13 cellular contexts compared by ENCODE assay signal in genomic region chr2:223995569-223995968, GRCh38. TPM values are rescaled to one million over a fixed set of nuclear protein-coding genes. Genes with fewer than 3 reads are reported as not detected.
DNase-seq lines count a peak whose midpoint lies in the region; ATAC-seq, FAIRE-seq and TF ChIP-seq lines count a peak whose summit lies in the region.
"Had no signal": no experiment of that assay in that cellular context is flagged by ENCODE, and none has a peak within 500 bp of the region (broad histone marks: within the 10 kb centered on the region; RNA-seq: fewer than 3 reads in every experiment).

No MANE protein-coding gene starts in this region.

- peak overlapping the region; percentile 43 for H3K9ac ChIP-seq in keratinocyte (ENCODE audit: control insufficient read depth, extremely low read depth, insufficient read depth, low read length)

- no peak overlapping the region for H3K4me2 ChIP-seq in keratinocyte (ENCODE audit: control insufficient read depth, extremely low read depth, insufficient read depth, low read depth, low read length)

- DNase-seq in DMS53 (lab: John Stamatoyannopoulos, UW) (peak; percentile 18), DMS53 treated with DMSO at 0.1 percent for 48 hours (lab: John Stamatoyannopoulos, UW; ENCODE audit: unreplicated experiment) (no peak), LHCN-M2 (ENCODE audit: low read depth) (peak; percentile 7), amniotic epithelial cell (ENCODE audit: low read depth) (peak; percentile 61), keratinocyte (ENCODE audit: low read depth, low spot score) (peak; percentile 60), KG1 (lab: John Stamatoyannopoulos, UW) (no peak)
- DNase-seq: H9, NCI-H1417 had no signal

- H3K27ac ChIP-seq in keratinocyte (ENCODE audit: control insufficient read depth, insufficient read depth, low read length) = peak overlapping the region; percentile 90
- H3K27ac ChIP-seq: 22Rv1, suprapubic skin had no signal

- H3K4me1 ChIP-seq in keratinocyte (ENCODE audit: control insufficient read depth, extremely low read depth, insufficient read depth, low read length) = peaks cover 12% of the 10 kb centered on the region
- H3K4me1 ChIP-seq: suprapubic skin had no signal

- no peaks in the 10 kb centered on the region for H3K79me2 ChIP-seq in keratinocyte (ENCODE audit: control insufficient read depth, insufficient read depth, low read length)

- no peaks in the 10 kb centered on the region for H3K9me1 ChIP-seq in keratinocyte (ENCODE audit: control insufficient read depth, extremely low read depth, insufficient read depth, low read length)

- peak; percentile 90 for FAIRE-seq in keratinocyte (lab: Jason Lieb, UNC)
- FAIRE-seq: endometrium had no signal

- H3K36me3 ChIP-seq in keratinocyte (ENCODE audit: control insufficient read depth in 2 of 2, extremely low read depth in 1 of 2, insufficient read depth in 2 of 2, low read length in 2 of 2) = peaks cover 38 to 67% of the 10 kb centered on the region in 2 experiments
- H3K36me3 ChIP-seq: suprapubic skin had no signal

- H4K20me1 ChIP-seq in keratinocyte (ENCODE audit: control insufficient read depth, extremely low read depth, insufficient read depth, low read length) = no peaks in the 10 kb centered on the region

- H2AFZ ChIP-seq in keratinocyte (ENCODE audit: control insufficient read depth, low read length) = no peak overlapping the region

- no peaks in the 10 kb centered on the region for H3K9me3 ChIP-seq in keratinocyte (ENCODE audit: control insufficient read depth, low read depth, low read length)
- H3K9me3 ChIP-seq: suprapubic skin had no signal

- H3K27me3 ChIP-seq in keratinocyte (ENCODE audit: control insufficient read depth, extremely low read depth, insufficient read depth, low read length) = no peaks in the 10 kb centered on the region
- H3K27me3 ChIP-seq: suprapubic skin had no signal

- ATAC-seq in GM19463 (IDR thresholded peaks at IDR 0.05; ENCODE audit: unreplicated experiment) (no peak), HG02798 (IDR thresholded peaks at IDR 0.05; ENCODE audit: poor library complexity, unreplicated experiment) (no peak)

- no peak for TF ChIP-seq CTCF in keratinocyte (optimal IDR thresholded peaks at IDR 0.05 in 1 of 3, IDR thresholded peaks at IDR 0.05 in 1 of 3, conservative IDR thresholded peaks at IDR 0.05 in 1 of 3; ENCODE audit: extremely low read depth in 1 of 3, insufficient read depth in 2 of 3, low read length in 3 of 3)

- no peak overlapping the region for H3K4me3 ChIP-seq in keratinocyte (ENCODE audit: control insufficient read depth in 2 of 3, extremely low read depth in 1 of 3, insufficient read depth in 2 of 3, low read depth in 1 of 3, low read length in 3 of 3)
- H3K4me3 ChIP-seq: suprapubic skin had no signal

- dilution Hi-C loops in keratinocyte (cut with MboI; ENCODE audit: extremely low pct_ligation_motif_present, low sequenced_read_pairs) = loop anchor here (25.0 kb wide), 1 partner anchor 292 kb away; no protein-coding TSS in a partner anchor

RNA-seq across cellular contexts. Expression of gene MRPL44, which starts 38.3 kb away (rescaled TPM):
- total RNA-seq in LHCN-M2 (2014; rRNA removed) = 36.2 and 38.3 TPM in 2 replicates
- 16.6 TPM for polyA plus RNA-seq in LHCN-M2 (2012)
- 18.2 to 27.9 TPM (median 27.1 TPM) in 3 replicates for polyA plus RNA-seq in keratinocyte
- 19.9 TPM for polyA plus RNA-seq in keratinocyte (2011; ENCODE audit: low read depth)
- 18.0 and 28.9 TPM in 2 replicates for polyA plus RNA-seq in keratinocyte (2011; cell fraction: cytosol; rRNA removed)
- 21.1 and 22.7 TPM in 2 replicates for polyA plus RNA-seq in keratinocyte (2011; cell fraction: nucleus; rRNA removed)
- polyA plus RNA-seq in keratinocyte (2012; ENCODE audit: low replicate concordance) = 17.9 and 21.3 TPM in 2 replicates
- polyA minus RNA-seq in keratinocyte = 4.3 to 9.9 TPM (median 6.7 TPM) in 3 replicates
- 13.0 TPM for polyA minus RNA-seq in keratinocyte (2011; cell fraction: cytosol; rRNA and poly(A)+ RNA removed)
- 6.3 and 8.6 TPM in 2 replicates for polyA minus RNA-seq in keratinocyte (2011; cell fraction: nucleus; rRNA and poly(A)+ RNA removed)

RNA-seq across cellular contexts. Expression of gene SERPINE2, which starts 43.5 kb away (rescaled TPM):
- 87.3 and 97.9 TPM in 2 replicates for total RNA-seq in LHCN-M2 (2014; rRNA removed)
- 112 TPM for polyA plus RNA-seq in LHCN-M2 (2012)
- 279 to 1,210 TPM (median 306 TPM) in 3 replicates for polyA plus RNA-seq in keratinocyte
- polyA plus RNA-seq in keratinocyte (2011; ENCODE audit: low read depth) = 58.0 TPM
- 606 and 644 TPM in 2 replicates for polyA plus RNA-seq in keratinocyte (2011; cell fraction: cytosol; rRNA removed)
- 1,752 and 1,862 TPM in 2 replicates for polyA plus RNA-seq in keratinocyte (2011; cell fraction: nucleus; rRNA removed)
- 137 and 901 TPM in 2 replicates for polyA plus RNA-seq in keratinocyte (2012; ENCODE audit: low replicate concordance)
- polyA minus RNA-seq in keratinocyte = 244 to 695 TPM (median 331 TPM) in 3 replicates
- polyA minus RNA-seq in keratinocyte (2011; cell fraction: cytosol; rRNA and poly(A)+ RNA removed) = 380 TPM
- 558 and 1,225 TPM in 2 replicates for polyA minus RNA-seq in keratinocyte (2011; cell fraction: nucleus; rRNA and poly(A)+ RNA removed)

RNA-seq across cellular contexts. Expression of gene WDFY1, which starts 50.4 kb away (rescaled TPM):
- total RNA-seq in LHCN-M2 (2014; rRNA removed) = 45.5 and 48.6 TPM in 2 replicates
- 16.3 TPM for polyA plus RNA-seq in LHCN-M2 (2012)
- 40.9 to 63.3 TPM (median 54.9 TPM) in 3 replicates for polyA plus RNA-seq in keratinocyte
- 24.1 TPM for polyA plus RNA-seq in keratinocyte (2011; ENCODE audit: low read depth)
- polyA plus RNA-seq in keratinocyte (2011; cell fraction: cytosol; rRNA removed) = 26.2 and 42.0 TPM in 2 replicates
- 47.5 and 59.6 TPM in 2 replicates for polyA plus RNA-seq in keratinocyte (2011; cell fraction: nucleus; rRNA removed)
- polyA plus RNA-seq in keratinocyte (2012; ENCODE audit: low replicate concordance) = 21.8 and 34.2 TPM in 2 replicates
- 88.0 to 198 TPM (median 128 TPM) in 3 replicates for polyA minus RNA-seq in keratinocyte
- polyA minus RNA-seq in keratinocyte (2011; cell fraction: cytosol; rRNA and poly(A)+ RNA removed) = 66.8 TPM
- polyA minus RNA-seq in keratinocyte (2011; cell fraction: nucleus; rRNA and poly(A)+ RNA removed) = 49.6 and 79.4 TPM in 2 replicates

Comparison
In these comparisons a context has a peak if more than half of its experiments do, and no peak if none do; other contexts are left out.
1. DNase-seq: peak in DMS53 (single experiment), LHCN-M2 (single experiment), amniotic epithelial cell (single experiment) and keratinocyte (single experiment); none in DMS53 treated with DMSO at 0.1 percent for 48 hours (single experiment) and KG1 (single experiment).